Comparison of ENCODE assay signal across 8 cellular contexts in genomic region chr5:140043508-140043872, GRCh38. TPM values are rescaled to one million over a fixed set of nuclear protein-coding genes. Genes with fewer than 3 reads are reported as not detected.
DNase-seq lines count a peak whose midpoint lies in the region; ATAC-seq and TF ChIP-seq lines count a peak whose summit lies in the region.

No MANE protein-coding gene starts in this region.

- no peaks in the 10 kb centered on the region for H3K36me3 Mint-ChIP-seq in activated naive CD4-positive, alpha-beta T cell treated with anti-CD3 and anti-CD28 coated beads for 36 hours (ENCODE audit: low read depth)
- no peaks in the 10 kb centered on the region for H3K36me3 Mint-ChIP-seq in activated B cell treated with CpG ODN at 0.5 μM for 24 hours (ENCODE audit: low read depth)

- peaks cover 42% of the 10 kb centered on the region for H3K27me3 Mint-ChIP-seq in activated naive CD4-positive, alpha-beta T cell treated with anti-CD3 and anti-CD28 coated beads for 36 hours (ENCODE audit: low read depth)
- H3K27me3 Mint-ChIP-seq in activated B cell treated with CpG ODN at 0.5 μM for 24 hours = peaks cover 40% of the 10 kb centered on the region

- H3K4me3 Mint-ChIP-seq in activated naive CD4-positive, alpha-beta T cell treated with anti-CD3 and anti-CD28 coated beads for 36 hours = peak overlapping the region; percentile 70
- H3K4me3 Mint-ChIP-seq in activated B cell treated with CpG ODN at 0.5 μM for 24 hours = peak overlapping the region; percentile 76

- no peak for TF ChIP-seq POLR2A in ovary (IDR thresholded peaks at IDR 0.05)

- TF ChIP-seq CTCF in activated B cell treated with CpG ODN at 0.5 μM for 24 hours (IDR thresholded peaks at IDR 0.05) (no peak), foreskin fibroblast (IDR thresholded peaks at IDR 0.05; ENCODE audit: low read depth, low read length) (no peak), ovary (IDR thresholded peaks at IDR 0.05) (no peak)

- H3K27me3 ChIP-seq in ovary = no peaks in the 10 kb centered on the region

- CTCF ChIA-PET in activated naive CD4-positive, alpha-beta T cell treated with anti-CD3 and anti-CD28 coated beads for 36 hours (lab: Charles Lee) = interaction anchor here (0.6 to 2.0 kb wide), 7 partner anchors 10 to 246 kb away, joined by 3 to 11 read pairs (median 3); no protein-coding TSS in a partner anchor
- CTCF ChIA-PET in activated B cell treated with CpG ODN at 0.5 μM for 24 hours (lab: Charles Lee) = interaction anchor here (1.4 to 1.5 kb wide), 2 partner anchors 29 to 102 kb away, joined by 3 to 4 read pairs; no protein-coding TSS in a partner anchor

- no peaks in the 10 kb centered on the region for H3K9me3 Mint-ChIP-seq in activated naive CD4-positive, alpha-beta T cell treated with anti-CD3 and anti-CD28 coated beads for 36 hours
- no peaks in the 10 kb centered on the region for H3K9me3 Mint-ChIP-seq in activated B cell treated with CpG ODN at 0.5 μM for 24 hours

- peaks cover 4% of the 10 kb centered on the region for H3K4me1 ChIP-seq in ovary (ENCODE audit: insufficient read depth)

- H3K4me1 Mint-ChIP-seq in activated naive CD4-positive, alpha-beta T cell treated with anti-CD3 and anti-CD28 coated beads for 36 hours (ENCODE audit: low read depth) = peaks cover 9% of the 10 kb centered on the region
- peaks cover 29% of the 10 kb centered on the region for H3K4me1 Mint-ChIP-seq in activated B cell treated with CpG ODN at 0.5 μM for 24 hours

- H3K36me3 ChIP-seq in ovary = no peaks in the 10 kb centered on the region

- intact Hi-C loops in activated naive CD4-positive, alpha-beta T cell treated with anti-CD3 and anti-CD28 coated beads for 36 hours (cut with micrococcal nuclease) = loop anchor here (1.0 kb wide), 1 partner anchor 114 kb away; no protein-coding TSS in a partner anchor
- intact Hi-C loops in activated B cell treated with CpG ODN at 0.5 μM for 24 hours (cut with micrococcal nuclease) (no loop called here), ovary (cut with DNase I) (no loop called here)

- ATAC-seq in HG03139 (IDR thresholded peaks at IDR 0.05; ENCODE audit: unreplicated experiment) (peak; percentile 7), activated B cell treated with CpG ODN at 0.5 μM for 24 hours (ENCODE audit: low read depth) (no peak), GM21515 (IDR thresholded peaks at IDR 0.05; ENCODE audit: unreplicated experiment) (no peak)

- WGBS in ovary, 3 donors = 1 to 2% (median 2%) methylated on average over 10 to 12 of the region's 12 CpGs

- H3K4me3 ChIP-seq in foreskin fibroblast (ENCODE audit: low read depth in 1 of 2, low read length in 2 of 2) (peak overlapping the region; percentile 44 to 60), ovary (peak overlapping the region; percentile 48)

- no peak overlapping the region for H3K27ac Mint-ChIP-seq in activated naive CD4-positive, alpha-beta T cell treated with anti-CD3 and anti-CD28 coated beads for 36 hours
- no peak overlapping the region for H3K27ac Mint-ChIP-seq in activated B cell treated with CpG ODN at 0.5 μM for 24 hours

- peak overlapping the region in 1 of 2 donors; percentile 75 for H3K27ac ChIP-seq in ovary

- no peaks in the 10 kb centered on the region for H3K9me3 ChIP-seq in ovary

- TF ChIP-seq EP300 in ovary (IDR thresholded peaks at IDR 0.05) = no peak

- POLR2A ChIA-PET in activated B cell treated with CpG ODN at 0.5 μM for 24 hours (lab: Charles Lee) = no interaction called here

- peak; percentile 56 for DNase-seq in activated naive CD4-positive, alpha-beta T cell treated with anti-CD3 and anti-CD28 coated beads for 36 hours
- no peak for DNase-seq in activated naive CD4-positive, alpha-beta T cell (lab: John Stamatoyannopoulos, UW)
- DNase-seq in activated B cell treated with CpG ODN at 0.5 μM for 24 hours (no peak), foreskin fibroblast (no peak), ovary (peak in 1 of 5 donors; percentile 59), mucosa of gallbladder (ENCODE audit: low spot score) (no peak)

RNA-seq across cellular contexts. Expression of gene NRG2, which starts 0.4 kb away (rescaled TPM):
- not detected for total RNA-seq in activated naive CD4-positive, alpha-beta T cell treated with anti-CD3 and anti-CD28 coated beads for 36 hours
- total RNA-seq in activated B cell treated with CpG ODN at 0.5 μM for 24 hours (0.07 TPM in 1 of 2 replicates, not detected in the other), ovary (10 to 100 TPM in 5 of 7 donors, 1 to 10 TPM in 2; 6.4 to 32.6 (median 25.5) TPM), mucosa of gallbladder (14.5 TPM)
- polyA plus RNA-seq in ovary = 10 to 100 TPM in 1 of 2 donors, 1 to 10 TPM in 1; 2.6 to 10.1 TPM
